ENCODE assay signal across 16 cellular contexts in genomic region chr2:240300261-240300821, GRCh38.
DNase-seq lines count a peak whose midpoint lies in the region; ATAC-seq and TF ChIP-seq lines count a peak whose summit lies in the region.
"Had no signal": no experiment of that assay in that cellular context is flagged by ENCODE, and none has a peak within 500 bp of the region (broad histone marks: within the 10 kb centered on the region; RNA-seq: fewer than 3 reads in every experiment).

No MANE protein-coding gene starts in this region.

- no peak overlapping the region; the same call in 1 of the 2 replicates for H3K14ac ChIP-seq in H9 (ENCODE audit: insufficient read depth, low read length)

- H3K27ac Mint-ChIP-seq in H9 (peak overlapping the region in 1 of 3 experiments; percentile 62; a peak in 1 of 7 replicates), osteocyte (ENCODE audit: unreplicated experiment) (no peak overlapping the region)

- H3K4me1 Mint-ChIP-seq in H9, result peaks cover 10 to 28% of the 10 kb centered on the region in 2 experiments
- H3K4me1 Mint-ChIP-seq in osteocyte (ENCODE audit: unreplicated experiment), result peaks cover 30% of the 10 kb centered on the region

- H3K4ac ChIP-seq in H9 (ENCODE audit: low read depth, low read length), result no peak overlapping the region

- H3K4me1 ChIP-seq in H9 (ENCODE audit: insufficient read depth, low read length) (no peaks in the 10 kb centered on the region), tibial nerve (no peaks in the 10 kb centered on the region)
- H3K4me1 ChIP-seq: adrenal gland, colonic mucosa had no signal

- H3K27me3 ChIP-seq in H9 (ENCODE audit: insufficient read depth, low read length), result no peaks in the 10 kb centered on the region
- no peaks in the 10 kb centered on the region for H3K27me3 ChIP-seq in tibial nerve
- H3K27me3 ChIP-seq: adrenal gland, colonic mucosa had no signal

- no peak overlapping the region for H4K91ac ChIP-seq in H9 (ENCODE audit: insufficient read length, low read depth, low read length)

- H3K18ac ChIP-seq in H9 (ENCODE audit: insufficient read length, low read depth, low read length), result no peak overlapping the region

- TF ChIP-seq POLR2A in tibial nerve (IDR thresholded peaks at IDR 0.05), result no peak

- H3K4me3 Mint-ChIP-seq in H9, result no peak overlapping the region
- H3K4me3 Mint-ChIP-seq in osteocyte (ENCODE audit: unreplicated experiment), result no peak overlapping the region

- no peak overlapping the region for H3T11ph ChIP-seq in H9 (ENCODE audit: low read length)

- no peak overlapping the region for H2AFZ ChIP-seq in H9 (ENCODE audit: low read length)

- no peak for ATAC-seq in HG03521 (IDR thresholded peaks at IDR 0.05; ENCODE audit: unreplicated experiment)
- ATAC-seq in HG02798 (IDR thresholded peaks at IDR 0.05; ENCODE audit: poor library complexity, unreplicated experiment), result no peak
- ATAC-seq: left colon, mucosa of descending colon had no signal

- H3K27ac ChIP-seq in H9 (ENCODE audit: insufficient read length, low read depth, low read length), result no peak overlapping the region
- H3K27ac ChIP-seq in coronary artery, result no peak overlapping the region
- H3K27ac ChIP-seq in tibial nerve, result no peak overlapping the region
- H3K27ac ChIP-seq: adrenal gland, colonic mucosa had no signal

- H2BK15ac ChIP-seq in H9 (ENCODE audit: low read depth, low read length), result no peak overlapping the region

- H3K79me2 ChIP-seq in H9 (ENCODE audit: insufficient read depth, low read length), result no peaks in the 10 kb centered on the region

- no peak overlapping the region for H3K56ac ChIP-seq in H9 (ENCODE audit: insufficient read length, low read depth, low read length)

- no peak overlapping the region for H4K8ac ChIP-seq in H9 (replicated peaks; ENCODE audit: insufficient read length, low read depth, low read length)

- TF ChIP-seq EP300 in tibial nerve (IDR thresholded peaks at IDR 0.05), result no peak

- no peak for TF ChIP-seq CTCF in H9 (conservative IDR thresholded peaks at IDR 0.05)
- no peak for TF ChIP-seq CTCF in coronary artery (IDR thresholded peaks at IDR 0.05)
- no peak for TF ChIP-seq CTCF in osteocyte (IDR thresholded peaks at IDR 0.05)
- TF ChIP-seq CTCF in tibial nerve (IDR thresholded peaks at IDR 0.05), result no peak

- H3K36me3 ChIP-seq in tibial nerve, result no peaks in the 10 kb centered on the region
- H3K36me3 ChIP-seq: adrenal gland, colonic mucosa had no signal

- H4K5ac ChIP-seq in H9 (ENCODE audit: insufficient read length, low read depth, low read length), result no peak overlapping the region

- no peaks in the 10 kb centered on the region for H3K23me2 ChIP-seq in H9 (ENCODE audit: insufficient read length, low read depth, low read length, poor library complexity, severe bottlenecking)

- H2BK120ac ChIP-seq in H9 (ENCODE audit: low read depth, low read length, poor library complexity, severe bottlenecking), result no peak overlapping the region

- no peak overlapping the region for H3K23ac ChIP-seq in H9 (ENCODE audit: insufficient read length, low read depth, low read length)

- no peak overlapping the region for H2BK20ac ChIP-seq in H9 (ENCODE audit: low read depth, low read length, poor library complexity, severe bottlenecking)

- H3K4me2 ChIP-seq in H9 (ENCODE audit: insufficient read depth, insufficient read length, low read length), result no peak overlapping the region

- no peaks in the 10 kb centered on the region for H3K79me1 ChIP-seq in H9 (ENCODE audit: insufficient read depth, low read depth, low read length, poor library complexity, severe bottlenecking)

- H2AK5ac ChIP-seq in H9 (ENCODE audit: insufficient read length, low read length), result no peak overlapping the region

- no peak overlapping the region for H2BK12ac ChIP-seq in H9 (ENCODE audit: insufficient read length, low read depth, low read length)

- no peaks in the 10 kb centered on the region for H3K9me3 Mint-ChIP-seq in H9
- no peaks in the 10 kb centered on the region for H3K9me3 Mint-ChIP-seq in osteocyte (ENCODE audit: unreplicated experiment)

- no peaks in the 10 kb centered on the region for H4K20me1 ChIP-seq in H9 (ENCODE audit: control insufficient read depth, insufficient read depth, insufficient read length)

- H3K4me3 ChIP-seq in coronary artery, result no peak overlapping the region
- no peak overlapping the region for H3K4me3 ChIP-seq in tibial nerve
- H3K4me3 ChIP-seq: adrenal gland, colonic mucosa, mucosa of descending colon had no signal

- H3K36me3 Mint-ChIP-seq in H9 (ENCODE audit: insufficient read depth in 1 of 3, low read depth in 3 of 3) (no peaks in the 10 kb centered on the region; a peak in 1 of 7 replicates), osteocyte (ENCODE audit: unreplicated experiment) (no peaks in the 10 kb centered on the region)

- H2BK5ac ChIP-seq in H9 (ENCODE audit: insufficient read length, low read length), result no peak overlapping the region

- H3K9ac ChIP-seq in H9 (ENCODE audit: extremely low read depth, insufficient read length, low read length), result no peak overlapping the region

- H3K9me3 ChIP-seq in H9 (ENCODE audit: control insufficient read depth, low read depth, low read length) (no peaks in the 10 kb centered on the region), tibial nerve (no peaks in the 10 kb centered on the region)
- H3K9me3 ChIP-seq: adrenal gland, colonic mucosa, mucosa of descending colon had no signal

- WGBS in H9 (ENCODE audit: extremely low coverage, insufficient read length, low lambda C conversion rate), result no CpG with 5 or more reads among the region's 11 CpGs
- 63 to 64% methylated on average over 9 to 11 of the region's 11 CpGs for WGBS in tibial nerve, 2 donors

- H3K27me3 Mint-ChIP-seq in H9 (ENCODE audit: low read depth) (no peaks in the 10 kb centered on the region; the same call in 1 of the 2 replicates), osteocyte (ENCODE audit: unreplicated experiment) (no peaks in the 10 kb centered on the region)

- peak; percentile 40 for DNase-seq in EH (ENCODE audit: low read depth)
- peak; percentile 27 for DNase-seq in H9
- peak; percentile 46 for DNase-seq in coronary artery (ENCODE audit: low spot score)
- DNase-seq in osteocyte (ENCODE audit: extremely low spot score, unreplicated experiment), result peak; percentile 80
- DNase-seq in tibial nerve (ENCODE audit: low spot score in 2 of 2), result no peak
- DNase-seq: activated CD4-positive, alpha-beta T cell treated with anti-CD3 and anti-CD28 coated beads, Interleukin-2, amount 50 U/mL, for 4 hours; colonic mucosa; foreskin melanocyte; left colon; mucosa of descending colon; NCI-H1436; nucleus accumbens; stimulated activated CD4-positive, alpha-beta T cell treated with anti-CD3 and anti-CD28 coated beads, Interleukin-4, amount 100 ng/mL, for 1 hour had no signal

Comparison
In these comparisons a context has a peak if more than half of its experiments do, and no peak if none do; other contexts are left out.
1. DNase-seq: peak in EH (single experiment), H9 (single experiment), coronary artery (single experiment) and osteocyte (single experiment); none in tibial nerve (0 of 2).